9 cellular contexts compared by ENCODE assay signal in the genomic region with DNA sequence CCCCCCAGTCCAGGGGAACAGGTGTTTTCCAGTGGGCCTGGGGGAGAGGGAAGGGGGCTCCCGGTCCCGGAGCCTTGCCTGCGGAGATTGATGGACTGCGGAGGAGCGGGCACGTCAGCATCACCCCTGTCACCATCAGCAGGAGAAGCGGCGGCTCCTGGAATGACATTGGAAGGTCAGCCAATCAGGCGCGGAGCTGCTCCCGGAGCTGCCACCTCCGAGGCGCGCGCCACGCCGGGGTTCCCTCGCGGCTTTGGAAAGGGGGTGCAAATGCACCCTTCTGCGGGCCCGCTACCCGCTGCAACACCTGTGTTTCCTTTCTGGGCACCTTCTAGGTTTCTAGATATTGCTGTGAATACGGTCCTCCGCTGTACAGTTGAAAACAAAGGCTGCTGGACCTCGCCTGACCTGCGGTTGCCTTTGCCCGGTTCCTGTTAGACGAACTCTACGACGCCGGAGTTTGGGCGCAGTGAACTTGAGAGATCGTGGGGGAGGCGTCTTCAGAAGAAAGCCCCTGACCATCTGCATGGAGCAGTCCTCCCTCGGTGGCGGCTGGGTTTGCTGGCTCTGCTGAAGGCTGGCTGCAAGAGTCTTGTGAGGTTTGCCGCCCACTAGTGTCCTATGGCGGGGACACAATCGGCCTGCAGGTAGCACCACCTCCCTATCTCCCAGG. TPM values are rescaled to one million over a fixed set of nuclear protein-coding genes. Genes with fewer than 3 reads are reported as not detected.
A peak's percentile ranks its signal among the peaks of the same experiment; 100 is the strongest.
DNase-seq lines count a peak whose midpoint lies in the region; ATAC-seq, FAIRE-seq and TF ChIP-seq lines count a peak whose summit lies in the region.
"Had no signal": no experiment of that assay in that cellular context is flagged by ENCODE, and none has a peak within 500 bp of the region (broad histone marks: within the 10 kb centered on the region; RNA-seq: fewer than 3 reads in every experiment).

No MANE protein-coding gene starts in this region.

- H3K27me3 Mint-ChIP-seq in activated CD8-positive, alpha-beta memory T cell treated with anti-CD3 and anti-CD28 coated beads, Interleukin-2, amount 10 ng/mL, durations not matched to agents 7 days and 5 days = peaks cover 29% of the 10 kb centered on the region

- ATAC-seq in GM18505 (IDR thresholded peaks at IDR 0.05; ENCODE audit: unreplicated experiment) = no peak
- ATAC-seq in activated CD8-positive, alpha-beta memory T cell treated with anti-CD3 and anti-CD28 coated beads, Interleukin-2, amount 10 ng/mL, durations not matched to agents 7 days and 5 days = no peak

- DNase-seq in GM12865 (ENCODE audit: low read depth) = peak; percentile 2
- DNase-seq in NCI-H446 (lab: John Stamatoyannopoulos, UW) = peak; percentile 17 to 60
- DNase-seq in epithelial cell of proximal tubule (ENCODE audit: low read depth) = no peak
- DNase-seq in occipital lobe (lab: John Stamatoyannopoulos, UW) = peak; percentile 76
- no peak for DNase-seq in NCI-H1048 (lab: John Stamatoyannopoulos, UW)
- no peak for DNase-seq in D721Med (ENCODE audit: insufficient read length, low spot score)
- DNase-seq in activated CD8-positive, alpha-beta memory T cell treated with anti-CD3 and anti-CD28 coated beads, Interleukin-2, amount 10 ng/mL, durations not matched to agents 7 days and 5 days = no peak

- H3K36me3 Mint-ChIP-seq in activated CD8-positive, alpha-beta memory T cell treated with anti-CD3 and anti-CD28 coated beads, Interleukin-2, amount 10 ng/mL, durations not matched to agents 7 days and 5 days = no peaks in the 10 kb centered on the region

- H3K4me3 Mint-ChIP-seq in activated CD8-positive, alpha-beta memory T cell treated with anti-CD3 and anti-CD28 coated beads, Interleukin-2, amount 10 ng/mL, durations not matched to agents 7 days and 5 days = no peak overlapping the region

- no peak for FAIRE-seq in D721Med (lab: Jason Lieb, UNC)
- FAIRE-seq: endothelial cell of umbilical vein had no signal

- H3K4me3 ChIP-seq in GM12865 (ENCODE audit: low read depth, low read length) (no peak overlapping the region), epithelial cell of proximal tubule (ENCODE audit: low read depth, low read length) (peak overlapping the region; percentile 11)

- no peak for TF ChIP-seq POLR2A in GM18505 (IDR thresholded peaks at IDR 0.05; ENCODE audit: borderline replicate concordance, extremely low read depth, insufficient read depth, insufficient read length)

- H3K9me3 Mint-ChIP-seq in activated CD8-positive, alpha-beta memory T cell treated with anti-CD3 and anti-CD28 coated beads, Interleukin-2, amount 10 ng/mL, durations not matched to agents 7 days and 5 days (ENCODE audit: low read depth) = peaks cover 2% of the 10 kb centered on the region

- TF ChIP-seq CTCF in GM12865 (IDR thresholded peaks at IDR 0.05; ENCODE audit: insufficient read depth, low read depth, low read length, missing control alignments) (no peak), epithelial cell of proximal tubule (conservative IDR thresholded peaks at IDR 0.05; ENCODE audit: low read depth, low read length) (peak; percentile 59), D721Med (IDR thresholded peaks at IDR 0.05; ENCODE audit: insufficient read depth, missing control alignments) (no peak)

- CTCF ChIA-PET in activated CD8-positive, alpha-beta memory T cell treated with anti-CD3 and anti-CD28 coated beads, Interleukin-2, amount 10 ng/mL, durations not matched to agents 7 days and 5 days (lab: Charles Lee) = no interaction called here

- H3K4me1 Mint-ChIP-seq in activated CD8-positive, alpha-beta memory T cell treated with anti-CD3 and anti-CD28 coated beads, Interleukin-2, amount 10 ng/mL, durations not matched to agents 7 days and 5 days = no peaks in the 10 kb centered on the region

- no peak overlapping the region for H3K27ac Mint-ChIP-seq in activated CD8-positive, alpha-beta memory T cell treated with anti-CD3 and anti-CD28 coated beads, Interleukin-2, amount 10 ng/mL, durations not matched to agents 7 days and 5 days

RNA-seq across cellular contexts. Expression of gene DSCAM, which starts 5.3 kb away (rescaled TPM):
- total RNA-seq in epithelial cell of proximal tubule (0.06 and 0.07 TPM in 2 replicates), occipital lobe (13.3 TPM)
- not detected for total RNA-seq in activated CD8-positive, alpha-beta memory T cell treated with anti-CD3 and anti-CD28 coated beads, Interleukin-2, amount 10 ng/mL, durations not matched to agents 7 days and 5 days
- total RNA-seq: endothelial cell of umbilical vein had no signal

Comparison
In these comparisons a context has a peak if more than half of its experiments do, and no peak if none do; other contexts are left out.
1. DNase-seq: peak in GM12865 (single experiment), NCI-H446 (2 of 2) and occipital lobe (single experiment); none in epithelial cell of proximal tubule (single experiment), NCI-H1048 (single experiment), D721Med (single experiment) and activated CD8-positive, alpha-beta memory T cell treated with anti-CD3 and anti-CD28 coated beads, Interleukin-2, amount 10 ng/mL, durations not matched to agents 7 days and 5 days (single experiment).
2. RNA of gene DSCAM, which starts 5.3 kb away (total RNA-seq): 13.3 TPM in occipital lobe (single experiment); 0.06 to 0.07 TPM in epithelial cell of proximal tubule and not detected in activated CD8-positive, alpha-beta memory T cell treated with anti-CD3 and anti-CD28 coated beads, Interleukin-2, amount 10 ng/mL, durations not matched to agents 7 days and 5 days; every median in the first group is over 10 times any median in the second.